Comparison of ENCODE assay signal across 8 cellular contexts in the genomic region with DNA sequence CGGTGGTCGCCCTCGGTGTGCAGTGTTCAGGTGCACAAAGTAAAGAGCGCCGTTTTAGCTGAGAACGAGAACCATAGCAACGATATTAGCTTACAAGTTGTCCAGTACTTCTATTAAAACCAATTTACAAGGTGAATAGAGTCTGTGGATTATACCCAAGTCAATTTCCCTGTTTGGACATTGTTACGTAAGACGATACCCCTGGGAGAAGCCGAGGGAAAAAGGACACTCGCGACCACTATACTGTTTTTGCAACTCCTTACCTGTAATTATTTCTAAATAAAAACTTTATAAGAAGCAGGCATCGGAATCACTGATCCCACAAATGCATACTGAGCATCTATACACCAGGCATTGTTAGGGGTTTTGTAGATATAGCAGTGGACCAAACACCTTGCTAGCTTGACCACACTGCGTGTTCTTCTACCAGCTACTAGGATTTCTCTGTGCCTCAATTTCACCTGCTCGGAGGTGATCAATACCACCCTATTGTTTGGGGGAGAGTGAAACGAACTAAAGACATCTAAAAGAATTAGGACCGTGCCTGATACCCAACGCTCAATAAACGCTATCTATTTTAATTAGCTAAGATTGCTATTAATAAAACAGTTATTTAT. TPM values are rescaled to one million over a fixed set of nuclear protein-coding genes. Genes with fewer than 3 reads are reported as not detected.
DNase-seq lines count a peak whose midpoint lies in the region; ATAC-seq and TF ChIP-seq lines count a peak whose summit lies in the region.

No MANE protein-coding gene starts in this region.

- WGBS in urinary bladder = 5% methylated on average over 19 of the region's 19 CpGs

- in situ Hi-C loops in astrocyte of the cerebellum (cut with HindIII; ENCODE audit: low sequenced_read_pairs) = loop anchor here (25.0 kb wide), 1 partner anchor 227 kb away; no protein-coding TSS in a partner anchor

- no peaks in the 10 kb centered on the region for H3K9me3 ChIP-seq in cardiac muscle cell (ENCODE audit: low read depth)

- ATAC-seq in Right ventricle myocardium inferior = no peak
- ATAC-seq in memory B cell (ENCODE audit: low read depth) = no peak

- intact Hi-C loops in Right ventricle myocardium inferior (cut with DNase I) = loop anchor here (1.0 to 10.0 kb wide), 7 partner anchors 15 to 223 kb away; a partner anchor contains a TSS

- peak overlapping the region; percentile 96 for H3K27ac Mint-ChIP-seq in memory B cell

- peaks cover 27% of the 10 kb centered on the region for H3K36me3 Mint-ChIP-seq in memory B cell

- H3K4me1 ChIP-seq in cardiac muscle cell (ENCODE audit: low read depth) (peaks cover 9% of the 10 kb centered on the region), urinary bladder (ENCODE audit: insufficient read depth) (peaks cover 1% of the 10 kb centered on the region)

- peak overlapping the region; percentile 96 for H3K4me3 Mint-ChIP-seq in memory B cell

- H3K4me3 ChIP-seq in cardiac muscle cell = peak overlapping the region; percentile 85
- peak overlapping the region; percentile 92 for H3K4me3 ChIP-seq in astrocyte of the cerebellum (ENCODE audit: low read depth, low read length)
- peak overlapping the region; percentile 6 for H3K4me3 ChIP-seq in urinary bladder (ENCODE audit: low read depth, low read length)

- peaks cover 1% of the 10 kb centered on the region for H3K9me3 Mint-ChIP-seq in memory B cell

- H3K36me3 ChIP-seq in cardiac muscle cell (peaks cover 33% of the 10 kb centered on the region), urinary bladder (ENCODE audit: insufficient read depth) (peaks cover 16% of the 10 kb centered on the region)

- no peaks in the 10 kb centered on the region for H3K27me3 Mint-ChIP-seq in memory B cell

- TF ChIP-seq CTCF in cardiac muscle cell (IDR thresholded peaks at IDR 0.05; ENCODE audit: low read depth, low read length) = no peak
- no peak for TF ChIP-seq CTCF in astrocyte of the cerebellum (IDR thresholded peaks at IDR 0.05; ENCODE audit: low read depth, low read length, missing control alignments)

- DNase-seq in cardiac muscle cell (ENCODE audit: low read depth in 1 of 2, low spot score in 1 of 2) (no peak), Right ventricle myocardium inferior (ENCODE audit: missing footprints) (no peak), astrocyte of the cerebellum (ENCODE audit: low read depth) (no peak), memory B cell (ENCODE audit: low spot score in 2 of 2) (no peak), CD1c-positive myeloid dendritic cell (ENCODE audit: extremely low spot score) (no peak), 8988T (no peak), epidermal melanocyte (ENCODE audit: insufficient read length, low spot score) (no peak)

- H3K27me3 ChIP-seq in cardiac muscle cell = no peaks in the 10 kb centered on the region

- H3K27ac ChIP-seq in cardiac muscle cell (peak overlapping the region; percentile 61), urinary bladder (ENCODE audit: low read depth) (no peak overlapping the region)

- peaks cover 34% of the 10 kb centered on the region for H3K4me1 Mint-ChIP-seq in memory B cell

RNA-seq across cellular contexts. Expression of a gene that starts 0.5 kb away (rescaled TPM):
- total RNA-seq in cardiac muscle cell = 2,213 and 2,849 TPM in 2 replicates
- 316 and 530 TPM in 2 replicates for polyA plus RNA-seq in cardiac muscle cell
- 2,154 TPM for total RNA-seq in Right ventricle myocardium inferior
- 1,323 TPM for total RNA-seq in urinary bladder
- 1,969 TPM for polyA plus RNA-seq in urinary bladder

RNA-seq across cellular contexts. Expression of a gene that starts 14.9 kb away (rescaled TPM):
- total RNA-seq in cardiac muscle cell (133 and 157 TPM in 2 replicates), Right ventricle myocardium inferior (67.5 TPM), urinary bladder (71.9 TPM)
- polyA plus RNA-seq in cardiac muscle cell (72.1 and 90.2 TPM in 2 replicates), urinary bladder (129 TPM)

RNA-seq across cellular contexts. Expression of a gene that starts 21.8 kb away (rescaled TPM):
- total RNA-seq in cardiac muscle cell = 32.6 and 35.4 TPM in 2 replicates
- 9.6 and 11.3 TPM in 2 replicates for polyA plus RNA-seq in cardiac muscle cell
- 16.1 TPM for total RNA-seq in Right ventricle myocardium inferior
- total RNA-seq in urinary bladder = 20.2 TPM
- 25.3 TPM for polyA plus RNA-seq in urinary bladder

RNA-seq across cellular contexts. Expression of a gene that starts 52.9 kb away (rescaled TPM):
- 32.9 and 46.5 TPM in 2 replicates for total RNA-seq in cardiac muscle cell
- 34.3 and 39.4 TPM in 2 replicates for polyA plus RNA-seq in cardiac muscle cell
- 627 TPM for total RNA-seq in Right ventricle myocardium inferior
- total RNA-seq in urinary bladder = 1.3 TPM
- 0.67 TPM for polyA plus RNA-seq in urinary bladder

Comparison
In these comparisons a context has a peak if more than half of its experiments do, and no peak if none do; other contexts are left out.
1. H3K4me3 ChIP-seq: peak in every context shown above with its lines; median percentile 92 in astrocyte of the cerebellum; 85 in cardiac muscle cell; 6 in urinary bladder.